Comparison of ENCODE assay signal across 8 cellular contexts in genomic region chr10:43407148-43407575, GRCh38.
DNase-seq lines count a peak whose midpoint lies in the region; ATAC-seq lines count a peak whose summit lies in the region.

No MANE protein-coding gene starts in this region.

- H3K36me3 ChIP-seq in SK-N-MC (ENCODE audit: insufficient read depth, low read length) = peaks cover 7% of the 10 kb centered on the region

- DNase-seq in GM03348 (ENCODE audit: low spot score) (peak; percentile 84), SK-N-MC (ENCODE audit: low read depth, low spot score) (no peak), hepatic stellate cell (ENCODE audit: low spot score) (peak; percentile 64), retina (peak; percentile 60)

- no peaks in the 10 kb centered on the region for H3K9me3 ChIP-seq in SK-N-MC (ENCODE audit: low read depth, low read length)

- peak overlapping the region; percentile 94 for H3K9ac ChIP-seq in SK-N-MC (ENCODE audit: insufficient read length)

- ATAC-seq in HG02852 (IDR thresholded peaks at IDR 0.05; ENCODE audit: unreplicated experiment) = peak; percentile 24
- ATAC-seq in HG03457 (IDR thresholded peaks at IDR 0.05; ENCODE audit: unreplicated experiment) = no peak
- ATAC-seq in GM21717 (IDR thresholded peaks at IDR 0.05; ENCODE audit: unreplicated experiment) = no peak

- H3K27ac ChIP-seq in SK-N-MC (peak overlapping the region; percentile 97), angular gyrus (ENCODE audit: low read depth, low read length) (peak overlapping the region; percentile 76)

- peak overlapping the region; percentile 86 for H3K4me3 ChIP-seq in SK-N-MC
